ENCODE assay signal across 1 cellular context in the genomic region with DNA sequence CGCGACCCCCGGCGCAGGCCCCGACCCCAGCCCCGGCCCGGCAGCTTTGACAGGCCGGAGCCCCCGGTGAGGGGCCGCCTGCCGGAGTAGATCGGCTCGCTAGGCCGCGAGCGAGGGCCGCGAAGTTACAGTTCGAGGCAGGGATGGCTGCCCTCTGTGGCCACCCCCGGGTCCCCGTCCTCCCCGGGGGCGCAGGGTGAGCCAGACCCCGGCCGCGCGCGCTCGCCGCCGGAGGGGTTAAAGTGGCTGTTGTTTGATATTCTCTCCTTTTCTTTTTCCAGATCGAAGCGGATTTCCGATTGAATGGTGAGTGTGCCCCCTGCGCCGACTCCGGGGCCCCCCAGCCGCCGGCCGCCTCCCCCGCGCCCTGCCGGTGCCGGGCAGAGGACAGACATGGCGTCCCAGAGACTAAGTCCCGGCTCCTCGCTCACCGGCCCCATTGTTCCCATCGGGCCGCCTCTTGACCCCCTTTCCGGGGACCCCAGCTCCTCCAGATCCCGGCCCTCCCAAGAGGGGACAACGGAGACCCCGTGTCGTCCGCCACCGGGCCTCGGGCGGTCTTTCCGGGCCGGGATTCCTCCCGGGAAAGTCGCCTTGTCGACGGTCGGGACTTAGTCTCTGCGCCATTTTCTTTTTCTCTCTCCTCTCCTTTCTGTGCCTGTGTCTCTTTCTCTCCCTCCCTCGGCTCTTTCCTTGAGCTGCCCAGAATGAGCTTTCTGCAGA.
TF ChIP-seq lines count a peak whose summit lies in the region.

No MANE protein-coding gene starts in this region.

TF ChIP-seq in HepG2, 621 proteins besides CTCF, POLR2A, EP300 and RAD21 (continued from another document and continues in another):
- TF ChIP-seq, protein P1, sequence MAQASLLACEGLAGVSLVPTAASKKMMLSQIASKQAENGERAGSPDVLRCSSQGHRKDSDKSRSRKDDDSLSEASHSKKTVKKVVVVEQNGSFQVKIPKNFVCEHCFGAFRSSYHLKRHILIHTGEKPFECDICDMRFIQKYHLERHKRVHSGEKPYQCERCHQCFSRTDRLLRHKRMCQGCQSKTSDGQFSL (CRISPR knock-in tag; IDR thresholded peaks at IDR 0.05), result no peak
- TF ChIP-seq ZEB1 (IDR thresholded peaks at IDR 0.05; ENCODE audit: insufficient replicate concordance, low read depth) (peak; percentile 27), ZNF205 (CRISPR knock-in tag; IDR thresholded peaks at IDR 0.05) (no peak), ZNF546 (CRISPR knock-in tag; conservative IDR thresholded peaks at IDR 0.05) (0 out of 2 replicates have a peak, but pooled peaks have one; percentile 1), ZNF878 (CRISPR knock-in tag; IDR thresholded peaks at IDR 0.05) (no peak), PHF8 (CRISPR knock-in tag; IDR thresholded peaks at IDR 0.05) (peak; percentile 50; the same call in 1 of the 2 replicates), NFKB2 (CRISPR knock-in tag; IDR thresholded peaks at IDR 0.05; ENCODE audit: borderline replicate concordance) (0 out of 2 replicates have a peak, but pooled peaks have one; percentile 48), ZNF451 (CRISPR knock-in tag; IDR thresholded peaks at IDR 0.05) (no peak), KLF9 (CRISPR knock-in tag; IDR thresholded peaks at IDR 0.05; ENCODE audit: low read depth) (no peak), NONO (IDR thresholded peaks at IDR 0.05) (no peak), NONO (CRISPR knock-in tag; conservative IDR thresholded peaks at IDR 0.05) (no peak), MBD4 (IDR thresholded peaks at IDR 0.05; ENCODE audit: borderline replicate concordance, low read length) (no peak), ZNF496 (CRISPR knock-in tag; IDR thresholded peaks at IDR 0.05; ENCODE audit: insufficient replicate concordance) (no peak), KAT8 (CRISPR knock-in tag; IDR thresholded peaks at IDR 0.05) (0 out of 2 replicates have a peak, but pooled peaks have one; percentile 18), CEBPB (IDR thresholded peaks at IDR 0.05; ENCODE audit: borderline replicate concordance, low read depth, low read length) (peak; percentile 41; the same call in 1 of the 2 replicates), KDM5B (CRISPR knock-in tag; IDR thresholded peaks at IDR 0.05; ENCODE audit: borderline replicate concordance) (no peak), ZNF160 (CRISPR knock-in tag; IDR thresholded peaks at IDR 0.05) (0 out of 2 replicates have a peak, but pooled peaks have one; percentile 16), TBX2 (CRISPR knock-in tag; IDR thresholded peaks at IDR 0.05; ENCODE audit: borderline replicate concordance) (0 out of 2 replicates have a peak, but pooled peaks have one; percentile 4), CREB1 (IDR thresholded peaks at IDR 0.05) (no peak), CREB1 (CRISPR knock-in tag; IDR thresholded peaks at IDR 0.05) (no peak), KDM5A (IDR thresholded peaks at IDR 0.05; ENCODE audit: borderline replicate concordance, low read length) (peak; percentile 36; the same call in 1 of the 2 replicates), ZNF234 (CRISPR knock-in tag; conservative IDR thresholded peaks at IDR 0.05) (peak; percentile 93; the same call in 1 of the 2 replicates), FOXA3 (CRISPR knock-in tag; IDR thresholded peaks at IDR 0.05) (no peak), ZNF562 (CRISPR knock-in tag; IDR thresholded peaks at IDR 0.05; ENCODE audit: borderline replicate concordance) (no peak), ZNF446 (CRISPR knock-in tag; IDR thresholded peaks at IDR 0.05) (peak; percentile 90), IRF2 (CRISPR knock-in tag; IDR thresholded peaks at IDR 0.05) (0 out of 2 replicates have a peak, but pooled peaks have one; percentile 24), POLR2AphosphoS5 (IDR thresholded peaks at IDR 0.05; ENCODE audit: low read depth, low read length) (no peak), MTA1 (CRISPR knock-in tag; IDR thresholded peaks at IDR 0.05; ENCODE audit: borderline replicate concordance) (peak; percentile 1; the same call in 1 of the 2 replicates), ATRX (CRISPR knock-in tag; IDR thresholded peaks at IDR 0.05; ENCODE audit: borderline replicate concordance) (no peak), ZNF724P (CRISPR knock-in tag; IDR thresholded peaks at IDR 0.05; ENCODE audit: borderline replicate concordance) (0 out of 2 replicates have a peak, but pooled peaks have one; percentile 45), ZNF383 (CRISPR knock-in tag; IDR thresholded peaks at IDR 0.05; ENCODE audit: borderline replicate concordance) (no peak), ZNF24 (IDR thresholded peaks at IDR 0.05) (no peak), MED8 (CRISPR knock-in tag; IDR thresholded peaks at IDR 0.05; ENCODE audit: insufficient replicate concordance) (no peak), ZNF619 (CRISPR knock-in tag; IDR thresholded peaks at IDR 0.05) (0 out of 2 replicates have a peak, but pooled peaks have one; percentile 35), ZNF652 (CRISPR knock-in tag; IDR thresholded peaks at IDR 0.05; ENCODE audit: borderline replicate concordance, low read depth) (no peak), MAFK (conservative IDR thresholded peaks at IDR 0.05 in 1 of 2, IDR thresholded peaks at IDR 0.05 in 1 of 2; ENCODE audit: low read length in 2 of 2) (no peak), SP4 (CRISPR knock-in tag; IDR thresholded peaks at IDR 0.05) (no peak), ZNF382 (CRISPR knock-in tag; IDR thresholded peaks at IDR 0.05; ENCODE audit: borderline replicate concordance) (no peak)
- TF ChIP-seq, protein P2, sequence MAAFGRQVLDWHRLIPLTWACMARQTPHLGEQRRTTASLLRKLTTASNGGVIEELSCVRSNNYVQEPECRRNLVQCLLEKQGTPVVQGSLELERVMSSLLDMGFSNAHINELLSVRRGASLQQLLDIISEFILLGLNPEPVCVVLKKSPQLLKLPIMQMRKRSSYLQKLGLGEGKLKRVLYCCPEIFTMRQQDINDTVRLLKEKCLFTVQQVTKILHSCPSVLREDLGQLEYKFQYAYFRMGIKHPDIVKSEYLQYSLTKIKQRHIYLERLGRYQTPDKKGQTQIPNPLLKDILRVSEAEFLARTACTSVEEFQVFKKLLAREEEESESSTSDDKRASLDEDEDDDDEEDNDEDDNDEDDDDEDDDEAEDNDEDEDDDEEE (CRISPR knock-in tag; IDR thresholded peaks at IDR 0.05), result peak; percentile 38; the same call in 1 of the 2 replicates
- TF ChIP-seq, protein P3, sequence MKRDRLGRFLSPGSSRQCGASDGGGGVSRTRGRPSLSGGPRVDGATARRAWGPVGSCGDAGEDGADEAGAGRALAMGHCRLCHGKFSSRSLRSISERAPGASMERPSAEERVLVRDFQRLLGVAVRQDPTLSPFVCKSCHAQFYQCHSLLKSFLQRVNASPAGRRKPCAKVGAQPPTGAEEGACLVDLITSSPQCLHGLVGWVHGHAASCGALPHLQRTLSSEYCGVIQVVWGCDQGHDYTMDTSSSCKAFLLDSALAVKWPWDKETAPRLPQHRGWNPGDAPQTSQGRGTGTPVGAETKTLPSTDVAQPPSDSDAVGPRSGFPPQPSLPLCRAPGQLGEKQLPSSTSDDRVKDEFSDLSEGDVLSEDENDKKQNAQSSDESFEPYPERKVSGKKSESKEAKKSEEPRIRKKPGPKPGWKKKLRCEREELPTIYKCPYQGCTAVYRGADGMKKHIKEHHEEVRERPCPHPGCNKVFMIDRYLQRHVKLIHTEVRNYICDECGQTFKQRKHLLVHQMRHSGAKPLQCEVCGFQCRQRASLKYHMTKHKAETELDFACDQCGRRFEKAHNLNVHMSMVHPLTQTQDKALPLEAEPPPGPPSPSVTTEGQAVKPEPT (CRISPR knock-in tag; IDR thresholded peaks at IDR 0.05; ENCODE audit: low read depth), result no peak
- TF ChIP-seq, protein P4, sequence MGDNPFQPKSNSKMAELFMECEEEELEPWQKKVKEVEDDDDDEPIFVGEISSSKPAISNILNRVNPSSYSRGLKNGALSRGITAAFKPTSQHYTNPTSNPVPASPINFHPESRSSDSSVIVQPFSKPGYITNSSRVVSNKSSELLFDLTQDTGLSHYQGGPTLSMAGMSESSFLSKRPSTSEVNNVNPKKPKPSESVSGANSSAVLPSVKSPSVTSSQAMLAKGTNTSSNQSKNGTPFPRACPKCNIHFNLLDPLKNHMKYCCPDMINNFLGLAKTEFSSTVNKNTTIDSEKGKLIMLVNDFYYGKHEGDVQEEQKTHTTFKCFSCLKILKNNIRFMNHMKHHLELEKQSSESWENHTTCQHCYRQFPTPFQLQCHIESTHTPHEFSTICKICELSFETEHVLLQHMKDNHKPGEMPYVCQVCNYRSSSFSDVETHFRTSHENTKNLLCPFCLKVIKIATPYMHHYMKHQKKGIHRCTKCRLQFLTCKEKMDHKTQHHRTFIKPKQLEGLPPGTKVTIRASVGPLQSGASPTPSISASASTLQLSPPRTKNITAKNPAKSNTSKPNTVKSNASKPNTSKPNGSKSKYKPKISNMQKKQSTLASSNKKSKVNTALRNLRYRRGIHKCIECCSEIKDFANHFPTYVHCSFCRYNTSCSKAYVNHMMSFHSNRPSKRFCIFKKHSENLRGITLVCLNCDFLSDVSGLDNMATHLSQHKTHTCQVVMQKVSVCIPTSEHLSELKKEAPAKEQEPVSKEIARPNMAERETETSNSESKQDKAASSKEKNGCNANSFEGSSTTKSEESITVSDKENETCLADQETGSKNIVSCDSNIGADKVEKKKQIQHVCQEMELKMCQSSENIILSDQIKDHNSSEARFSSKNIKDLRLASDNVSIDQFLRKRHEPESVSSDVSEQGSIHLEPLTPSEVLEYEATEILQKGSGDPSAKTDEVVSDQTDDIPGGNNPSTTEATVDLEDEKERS (CRISPR knock-in tag; IDR thresholded peaks at IDR 0.05), result no peak; the same call in 1 of the 2 replicates
- TF ChIP-seq, protein P5, sequence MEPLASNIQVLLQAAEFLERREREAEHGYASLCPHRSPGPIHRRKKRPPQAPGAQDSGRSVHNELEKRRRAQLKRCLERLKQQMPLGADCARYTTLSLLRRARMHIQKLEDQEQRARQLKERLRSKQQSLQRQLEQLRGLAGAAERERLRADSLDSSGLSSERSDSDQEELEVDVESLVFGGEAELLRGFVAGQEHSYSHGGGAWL (CRISPR knock-in tag; IDR thresholded peaks at IDR 0.05), result 0 out of 2 replicates have a peak, but pooled peaks have one; percentile 13
- TF ChIP-seq, protein P6, sequence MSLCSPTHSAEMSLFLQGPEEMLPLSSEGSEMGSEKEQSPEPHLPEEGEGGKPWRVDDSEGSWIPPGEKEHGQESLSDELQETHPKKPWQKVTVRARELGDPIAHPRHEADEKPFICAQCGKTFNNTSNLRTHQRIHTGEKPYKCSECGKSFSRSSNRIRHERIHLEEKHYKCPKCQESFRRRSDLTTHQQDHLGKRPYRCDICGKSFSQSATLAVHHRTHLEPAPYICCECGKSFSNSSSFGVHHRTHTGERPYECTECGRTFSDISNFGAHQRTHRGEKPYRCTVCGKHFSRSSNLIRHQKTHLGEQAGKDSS (CRISPR knock-in tag; IDR thresholded peaks at IDR 0.05; ENCODE audit: borderline replicate concordance, low read depth), result 0 out of 2 replicates have a peak, but pooled peaks have one; percentile 4
- TF ChIP-seq, protein P7, sequence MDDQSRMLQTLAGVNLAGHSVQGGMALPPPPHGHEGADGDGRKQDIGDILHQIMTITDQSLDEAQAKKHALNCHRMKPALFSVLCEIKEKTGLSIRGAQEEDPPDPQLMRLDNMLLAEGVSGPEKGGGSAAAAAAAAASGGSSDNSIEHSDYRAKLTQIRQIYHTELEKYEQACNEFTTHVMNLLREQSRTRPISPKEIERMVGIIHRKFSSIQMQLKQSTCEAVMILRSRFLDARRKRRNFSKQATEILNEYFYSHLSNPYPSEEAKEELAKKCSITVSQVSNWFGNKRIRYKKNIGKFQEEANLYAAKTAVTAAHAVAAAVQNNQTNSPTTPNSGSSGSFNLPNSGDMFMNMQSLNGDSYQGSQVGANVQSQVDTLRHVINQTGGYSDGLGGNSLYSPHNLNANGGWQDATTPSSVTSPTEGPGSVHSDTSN (CRISPR knock-in tag; IDR thresholded peaks at IDR 0.05; ENCODE audit: borderline replicate concordance), result 0 out of 2 replicates have a peak, but pooled peaks have one; percentile 20
- TF ChIP-seq, protein P8, sequence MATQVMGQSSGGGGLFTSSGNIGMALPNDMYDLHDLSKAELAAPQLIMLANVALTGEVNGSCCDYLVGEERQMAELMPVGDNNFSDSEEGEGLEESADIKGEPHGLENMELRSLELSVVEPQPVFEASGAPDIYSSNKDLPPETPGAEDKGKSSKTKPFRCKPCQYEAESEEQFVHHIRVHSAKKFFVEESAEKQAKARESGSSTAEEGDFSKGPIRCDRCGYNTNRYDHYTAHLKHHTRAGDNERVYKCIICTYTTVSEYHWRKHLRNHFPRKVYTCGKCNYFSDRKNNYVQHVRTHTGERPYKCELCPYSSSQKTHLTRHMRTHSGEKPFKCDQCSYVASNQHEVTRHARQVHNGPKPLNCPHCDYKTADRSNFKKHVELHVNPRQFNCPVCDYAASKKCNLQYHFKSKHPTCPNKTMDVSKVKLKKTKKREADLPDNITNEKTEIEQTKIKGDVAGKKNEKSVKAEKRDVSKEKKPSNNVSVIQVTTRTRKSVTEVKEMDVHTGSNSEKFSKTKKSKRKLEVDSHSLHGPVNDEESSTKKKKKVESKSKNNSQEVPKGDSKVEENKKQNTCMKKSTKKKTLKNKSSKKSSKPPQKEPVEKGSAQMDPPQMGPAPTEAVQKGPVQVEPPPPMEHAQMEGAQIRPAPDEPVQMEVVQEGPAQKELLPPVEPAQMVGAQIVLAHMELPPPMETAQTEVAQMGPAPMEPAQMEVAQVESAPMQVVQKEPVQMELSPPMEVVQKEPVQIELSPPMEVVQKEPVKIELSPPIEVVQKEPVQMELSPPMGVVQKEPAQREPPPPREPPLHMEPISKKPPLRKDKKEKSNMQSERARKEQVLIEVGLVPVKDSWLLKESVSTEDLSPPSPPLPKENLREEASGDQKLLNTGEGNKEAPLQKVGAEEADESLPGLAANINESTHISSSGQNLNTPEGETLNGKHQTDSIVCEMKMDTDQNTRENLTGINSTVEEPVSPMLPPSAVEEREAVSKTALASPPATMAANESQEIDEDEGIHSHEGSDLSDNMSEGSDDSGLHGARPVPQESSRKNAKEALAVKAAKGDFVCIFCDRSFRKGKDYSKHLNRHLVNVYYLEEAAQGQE (IDR thresholded peaks at IDR 0.05; ENCODE audit: borderline replicate concordance in 1 of 2, low read depth in 1 of 2, low read length in 2 of 2), result peak in 1 of 2 experiments; percentile 30; a peak in 1 of 4 replicates
- TF ChIP-seq, protein P9, sequence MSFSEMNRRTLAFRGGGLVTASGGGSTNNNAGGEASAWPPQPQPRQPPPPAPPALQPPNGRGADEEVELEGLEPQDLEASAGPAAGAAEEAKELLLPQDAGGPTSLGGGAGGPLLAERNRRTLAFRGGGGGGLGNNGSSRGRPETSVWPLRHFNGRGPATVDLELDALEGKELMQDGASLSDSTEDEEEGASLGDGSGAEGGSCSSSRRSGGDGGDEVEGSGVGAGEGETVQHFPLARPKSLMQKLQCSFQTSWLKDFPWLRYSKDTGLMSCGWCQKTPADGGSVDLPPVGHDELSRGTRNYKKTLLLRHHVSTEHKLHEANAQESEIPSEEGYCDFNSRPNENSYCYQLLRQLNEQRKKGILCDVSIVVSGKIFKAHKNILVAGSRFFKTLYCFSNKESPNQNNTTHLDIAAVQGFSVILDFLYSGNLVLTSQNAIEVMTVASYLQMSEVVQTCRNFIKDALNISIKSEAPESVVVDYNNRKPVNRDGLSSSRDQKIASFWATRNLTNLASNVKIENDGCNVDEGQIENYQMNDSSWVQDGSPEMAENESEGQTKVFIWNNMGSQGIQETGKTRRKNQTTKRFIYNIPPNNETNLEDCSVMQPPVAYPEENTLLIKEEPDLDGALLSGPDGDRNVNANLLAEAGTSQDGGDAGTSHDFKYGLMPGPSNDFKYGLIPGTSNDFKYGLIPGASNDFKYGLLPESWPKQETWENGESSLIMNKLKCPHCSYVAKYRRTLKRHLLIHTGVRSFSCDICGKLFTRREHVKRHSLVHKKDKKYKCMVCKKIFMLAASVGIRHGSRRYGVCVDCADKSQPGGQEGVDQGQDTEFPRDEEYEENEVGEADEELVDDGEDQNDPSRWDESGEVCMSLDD (CRISPR knock-in tag; IDR thresholded peaks at IDR 0.05; ENCODE audit: borderline replicate concordance), result 0 out of 2 replicates have a peak, but pooled peaks have one; percentile 16
